8 cellular contexts compared by ENCODE assay signal in the genomic region with DNA sequence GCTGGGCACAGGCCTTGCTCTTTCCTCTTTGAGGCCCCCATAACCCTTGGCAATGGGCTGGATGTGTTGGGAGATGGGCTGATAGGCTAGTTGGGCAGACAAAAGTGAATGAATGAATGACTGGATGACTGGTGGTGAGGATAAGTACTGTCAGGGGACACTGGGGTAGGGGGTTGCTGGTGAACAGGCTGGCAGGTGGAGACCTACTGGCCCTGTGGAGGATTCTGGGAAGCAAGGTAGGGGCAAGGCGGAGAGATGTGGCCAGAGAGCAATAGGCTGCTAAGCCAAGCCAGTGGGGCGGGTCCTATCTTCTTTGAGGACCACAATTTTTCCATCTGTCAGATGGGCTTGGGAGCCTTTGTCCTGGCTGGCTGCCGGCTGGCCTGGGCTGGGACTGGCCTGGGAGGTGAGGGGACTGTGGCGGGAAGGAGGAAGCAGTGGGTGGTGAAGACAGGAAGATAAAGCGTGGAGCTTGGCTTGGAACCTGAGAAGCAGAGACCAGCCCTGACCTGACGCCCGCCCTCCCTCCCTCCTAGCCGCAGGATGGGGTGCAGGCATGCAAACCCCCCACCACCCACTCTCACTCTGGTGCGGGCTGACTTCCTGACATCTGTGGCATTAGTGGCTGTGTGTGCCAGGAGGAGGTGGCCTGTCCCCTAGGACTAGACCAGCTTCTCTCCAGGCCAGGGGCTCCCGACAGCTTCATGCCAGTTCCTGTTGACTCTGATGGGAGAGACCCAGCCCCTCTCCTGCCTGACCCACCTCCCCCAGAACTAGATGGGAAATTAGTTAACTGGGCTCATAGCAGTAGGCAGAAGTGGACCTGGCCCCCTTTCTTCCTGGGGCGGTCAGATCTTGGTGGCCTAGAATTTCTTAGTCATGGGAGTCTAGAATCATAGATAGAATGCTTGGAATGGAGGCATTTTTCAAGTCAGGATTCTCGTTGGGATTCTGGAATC. TPM values are rescaled to one million over a fixed set of nuclear protein-coding genes. Genes with fewer than 3 reads are reported as not detected.
A peak's percentile ranks its signal among the peaks of the same experiment; 100 is the strongest.
DNase-seq lines count a peak whose midpoint lies in the region; ATAC-seq and TF ChIP-seq lines count a peak whose summit lies in the region.

No MANE protein-coding gene starts in this region.

- H3K9ac ChIP-seq in fibroblast of lung (ENCODE audit: insufficient read depth, low read length): no peak overlapping the region

- 0 out of 2 replicates have a peak, but pooled peaks cover 2% of the 10 kb centered on the region for H3K36me3 ChIP-seq in SJCRH30
- no peaks in the 10 kb centered on the region for H3K36me3 ChIP-seq in fibroblast of lung (ENCODE audit: control insufficient read depth, insufficient read depth, low read length)

- H3K9me3 ChIP-seq in SJCRH30 (replicated peaks): no peaks in the 10 kb centered on the region
- no peaks in the 10 kb centered on the region for H3K9me3 ChIP-seq in fibroblast of lung (ENCODE audit: control insufficient read depth, insufficient read depth, low read depth, low read length)

- H3K4me2 ChIP-seq in fibroblast of lung (ENCODE audit: extremely low read depth, insufficient read depth, low read length): no peak overlapping the region

- peaks cover 33% of the 10 kb centered on the region for H3K79me2 ChIP-seq in fibroblast of lung (ENCODE audit: control insufficient read depth, insufficient read depth, low read length)

- H3K4me1 ChIP-seq in SJCRH30 (peaks cover 73% of the 10 kb centered on the region), fibroblast of lung (ENCODE audit: control insufficient read depth, extremely low read depth, insufficient read depth, low read length) (peaks cover 53% of the 10 kb centered on the region)

- no peak overlapping the region for H3K4me3 ChIP-seq in SJCRH30
- no peak overlapping the region for H3K4me3 ChIP-seq in fibroblast of lung (replicated peaks in 1 of 4; ENCODE audit: control extremely low read depth in 1 of 4, insufficient read depth in 1 of 4, low read depth in 3 of 4, low read length in 4 of 4)

- ATAC-seq in GM18858 (IDR thresholded peaks at IDR 0.05; ENCODE audit: unreplicated experiment): no peak

- H2AFZ ChIP-seq in fibroblast of lung (ENCODE audit: low read length): no peak overlapping the region

- no peak for TF ChIP-seq CTCF in fibroblast of lung (conservative IDR thresholded peaks at IDR 0.05 in 1 of 2, IDR thresholded peaks at IDR 0.05 in 1 of 2; ENCODE audit: low read depth in 1 of 2, low read length in 2 of 2)

- H3K27me3 ChIP-seq in SJCRH30: no peaks in the 10 kb centered on the region
- no peaks in the 10 kb centered on the region for H3K27me3 ChIP-seq in fibroblast of lung (ENCODE audit: control insufficient read depth, insufficient read depth, low read length)

- DNase-seq in EH (ENCODE audit: low read depth) (peak; percentile 79), SJCRH30 (no peak), fibroblast of lung (ENCODE audit: low read depth in 2 of 2) (peak in 1 of 2 donors; percentile 88), renal cortical epithelial cell (ENCODE audit: low read depth) (peak; percentile 79), middle frontal gyrus (ENCODE audit: extremely low spot score, low spot score) (no peak), posterior vena cava (ENCODE audit: low spot score) (no peak)
- DNase-seq in stimulated activated naive CD4-positive, alpha-beta T cell (lab: John Stamatoyannopoulos, UW): no peak

- intact Hi-C loops in posterior vena cava (cut with DNase I): no loop called here

- H4K20me1 ChIP-seq in fibroblast of lung (ENCODE audit: control insufficient read depth, extremely low read depth, insufficient read depth, low read length): no peaks in the 10 kb centered on the region

- H3K27ac ChIP-seq in SJCRH30: peak overlapping the region; percentile 86
- H3K27ac ChIP-seq in fibroblast of lung (ENCODE audit: insufficient read depth, low read length): peak overlapping the region; percentile 1

RNA-seq across cellular contexts. Expression of a gene that starts 9.5 kb away (rescaled TPM):
- 76.8 and 81.4 TPM in 2 replicates for total RNA-seq in SJCRH30 (2014; rRNA removed; shearing (Covaris generic))
- total RNA-seq in fibroblast of lung (29.0 and 43.9 TPM in 2 replicates), renal cortical epithelial cell (187 and 252 TPM in 2 replicates), posterior vena cava (10 to 100 TPM; 48.9 to 49.1 TPM)
- polyA plus RNA-seq in fibroblast of lung: 15.8 and 18.6 TPM in 2 replicates
- 17.6 and 19.7 TPM in 2 replicates for polyA plus RNA-seq in fibroblast of lung (2012)
- polyA minus RNA-seq in fibroblast of lung (ENCODE audit: low replicate concordance): 8.7 and 22.1 TPM in 2 replicates

Comparison
In these comparisons a context has a peak if more than half of its experiments do, and no peak if none do; other contexts are left out.
1. DNase-seq: peak in EH (single experiment) and renal cortical epithelial cell (single experiment); none in SJCRH30 (0 of 2), middle frontal gyrus (single experiment), posterior vena cava (single experiment) and stimulated activated naive CD4-positive, alpha-beta T cell (0 of 6).